Comparison of ENCODE assay signal across 17 cellular contexts in genomic region chr2:205483122-205483521, GRCh38.
"Had no signal": no experiment of that assay in that cellular context is flagged by ENCODE, and none has a peak within 500 bp of the region (broad histone marks: within the 10 kb centered on the region; RNA-seq: fewer than 3 reads in every experiment).

No MANE protein-coding gene starts in this region.

- H3K27me3 ChIP-seq: body of pancreas, cardiac muscle cell, hepatocyte, upper lobe of left lung had no signal

- H3K4me1 ChIP-seq: body of pancreas, upper lobe of left lung had no signal

- H3K36me3 ChIP-seq: cardiac muscle cell, thoracic aorta, upper lobe of left lung had no signal

- H3K9me3 ChIP-seq: body of pancreas, thoracic aorta, upper lobe of left lung had no signal

- H3K79me2 ChIP-seq: hepatocyte had no signal

- H3K27ac ChIP-seq: body of pancreas, cardiac muscle cell, epithelial cell of prostate, hepatocyte, thoracic aorta, upper lobe of left lung had no signal

- DNase-seq: activated CD4-positive, alpha-beta T cell treated with anti-CD3 and anti-CD28 coated beads, Interleukin-2, amount 10 ng/mL, durations not matched to agents 7 days and 5 days; activated CD8-positive, alpha-beta memory T cell treated with anti-CD3 and anti-CD28 coated beads, Interleukin-2, amount 10 ng/mL, durations not matched to agents 7 days and 5 days; activated CD8-positive, alpha-beta T cell treated with anti-CD3 and anti-CD28 coated beads for 36 hours; activated gamma-delta T cell; activated T-cell treated with anti-CD3 and anti-CD28 coated beads for 4 hours; anterior cingulate cortex; body of pancreas; cortex of kidney; foreskin fibroblast; stimulated activated CD4-positive, alpha-beta T cell treated with anti-CD3 and anti-CD28 coated beads, Interleukin-4, amount 100 ng/mL, for 24 hours; stimulated activated naive CD4-positive, alpha-beta T cell treated with Interleukin-2 at 50 U/mL for 16 hours; upper lobe of left lung had no signal

- H3K4me2 ChIP-seq: hepatocyte had no signal

- H2AFZ ChIP-seq: hepatocyte had no signal

- ATAC-seq: activated CD4-positive, CD25-positive, alpha-beta regulatory T cell treated with anti-CD3 and anti-CD28 coated beads, Interleukin-2, amount 50 U/mL, for 24 hours; activated CD8-positive, alpha-beta memory T cell treated with anti-CD3 and anti-CD28 coated beads, Interleukin-2, amount 10 ng/mL, durations not matched to agents 7 days and 5 days; activated CD8-positive, alpha-beta T cell treated with anti-CD3 and anti-CD28 coated beads for 36 hours; body of pancreas had no signal

- H3K4me3 ChIP-seq: body of pancreas, cardiac muscle cell, hepatocyte, thoracic aorta, upper lobe of left lung had no signal
